Comparison of ENCODE assay signal across 8 cellular contexts in the genomic region with DNA sequence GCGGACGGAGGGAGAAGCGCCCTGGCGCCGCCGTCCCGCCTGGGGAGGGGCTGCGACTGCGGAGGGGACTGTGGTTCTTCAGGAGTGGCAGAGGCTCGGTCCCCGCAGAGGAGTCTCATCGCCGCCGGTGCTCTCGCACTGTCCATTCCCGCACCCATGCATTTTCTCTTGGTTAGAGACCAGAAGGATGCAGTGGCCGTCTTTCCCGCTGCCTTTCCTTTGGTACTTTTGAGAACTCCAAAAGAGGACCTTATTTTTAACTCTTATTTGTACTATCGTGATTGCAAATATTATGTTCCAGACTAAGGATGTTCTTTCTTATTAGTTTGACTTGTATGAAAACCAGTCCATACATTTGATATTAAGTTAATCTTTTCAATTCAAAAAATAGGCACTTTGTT. TPM values are rescaled to one million over a fixed set of nuclear protein-coding genes. Genes with fewer than 3 reads are reported as not detected.
DNase-seq lines count a peak whose midpoint lies in the region; ATAC-seq lines count a peak whose summit lies in the region.

No MANE protein-coding gene starts in this region.

- no peaks in the 10 kb centered on the region for H3K27me3 Mint-ChIP-seq in T-helper 17 cell

- H3K27ac Mint-ChIP-seq in T-helper 17 cell, result peak overlapping the region; percentile 98

- ATAC-seq in GM21723 (IDR thresholded peaks at IDR 0.05; ENCODE audit: unreplicated experiment) (peak; percentile 53), T-helper 17 cell (peak; percentile 27), GM21360 (IDR thresholded peaks at IDR 0.05; ENCODE audit: unreplicated experiment) (no peak)

- no peaks in the 10 kb centered on the region for H3K36me3 Mint-ChIP-seq in T-helper 17 cell (ENCODE audit: low read depth)

- peaks cover 12% of the 10 kb centered on the region for H3K4me1 Mint-ChIP-seq in T-helper 17 cell

- H3K4me3 Mint-ChIP-seq in T-helper 17 cell, result peak overlapping the region; percentile 94

- no peaks in the 10 kb centered on the region for H3K9me3 ChIP-seq in T-helper 17 cell (ENCODE audit: control insufficient read depth, low read length, poor library complexity, severe bottlenecking)

- DNase-seq in GM03348 (ENCODE audit: low spot score), result peak; percentile 81
- DNase-seq in LoVo (ENCODE audit: low spot score), result peak; percentile 70
- peak; percentile 25 to 42 (median 42) for DNase-seq in T-helper 17 cell
- DNase-seq in dermis blood vessel endothelial cell, result peak; percentile 74
- DNase-seq in lung microvascular endothelial cell (ENCODE audit: low read depth in 2 of 2), result peak; percentile 65 to 71
- peak; percentile 19 for DNase-seq in stimulated activated CD8-positive, alpha-beta memory T cell treated with anti-CD3 and anti-CD28 coated beads, Interleukin-4, amount 100 ng/mL, for 24 hours (ENCODE audit: low read depth)

RNA-seq across cellular contexts. Expression of gene ZFYVE16, which starts 0.6 kb away (rescaled TPM):
- total RNA-seq in T-helper 17 cell (1 to 10 TPM; 8.4 to 9.2 TPM), dermis blood vessel endothelial cell (44.1 and 52.5 TPM in 2 replicates), lung microvascular endothelial cell (21.6 and 33.5 TPM in 2 replicates)

Comparison
In these comparisons a context has a peak if more than half of its experiments do, and no peak if none do; other contexts are left out.
1. DNase-seq: peak in every context shown above with its lines; median percentile 81 in GM03348; 74 in dermis blood vessel endothelial cell; 70 in LoVo; 68 in lung microvascular endothelial cell; 42 in T-helper 17 cell; 19 in stimulated activated CD8-positive, alpha-beta memory T cell treated with anti-CD3 and anti-CD28 coated beads, Interleukin-4, amount 100 ng/mL, for 24 hours.